In the genomic region with DNA sequence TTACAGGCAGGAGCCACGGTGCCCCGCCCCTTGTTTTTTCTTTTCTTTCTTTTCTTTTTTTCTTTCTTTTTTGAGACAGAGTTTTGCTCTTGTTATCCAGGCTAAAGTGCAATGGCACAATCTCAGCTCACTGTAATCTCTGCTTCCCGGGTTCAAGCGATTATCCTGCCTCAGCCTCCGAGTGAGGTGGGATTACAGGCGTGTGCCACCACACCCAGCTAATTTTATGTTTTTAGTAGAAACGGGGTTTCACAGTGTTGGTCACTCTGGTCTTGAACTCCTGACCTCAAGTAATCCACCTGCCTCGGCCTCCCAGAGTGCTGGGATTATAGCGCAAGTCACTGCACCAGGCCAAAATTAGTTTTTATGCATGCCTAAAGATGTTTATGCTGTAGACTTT, we compare ENCODE assay signal across 1 cellular context.
TF ChIP-seq lines count a peak whose summit lies in the region.

No MANE protein-coding gene starts in this region.

TF ChIP-seq in HCT116, 20 proteins besides CTCF, POLR2A, EP300 and RAD21 (continued from another document):
- TF ChIP-seq, protein P1, sequence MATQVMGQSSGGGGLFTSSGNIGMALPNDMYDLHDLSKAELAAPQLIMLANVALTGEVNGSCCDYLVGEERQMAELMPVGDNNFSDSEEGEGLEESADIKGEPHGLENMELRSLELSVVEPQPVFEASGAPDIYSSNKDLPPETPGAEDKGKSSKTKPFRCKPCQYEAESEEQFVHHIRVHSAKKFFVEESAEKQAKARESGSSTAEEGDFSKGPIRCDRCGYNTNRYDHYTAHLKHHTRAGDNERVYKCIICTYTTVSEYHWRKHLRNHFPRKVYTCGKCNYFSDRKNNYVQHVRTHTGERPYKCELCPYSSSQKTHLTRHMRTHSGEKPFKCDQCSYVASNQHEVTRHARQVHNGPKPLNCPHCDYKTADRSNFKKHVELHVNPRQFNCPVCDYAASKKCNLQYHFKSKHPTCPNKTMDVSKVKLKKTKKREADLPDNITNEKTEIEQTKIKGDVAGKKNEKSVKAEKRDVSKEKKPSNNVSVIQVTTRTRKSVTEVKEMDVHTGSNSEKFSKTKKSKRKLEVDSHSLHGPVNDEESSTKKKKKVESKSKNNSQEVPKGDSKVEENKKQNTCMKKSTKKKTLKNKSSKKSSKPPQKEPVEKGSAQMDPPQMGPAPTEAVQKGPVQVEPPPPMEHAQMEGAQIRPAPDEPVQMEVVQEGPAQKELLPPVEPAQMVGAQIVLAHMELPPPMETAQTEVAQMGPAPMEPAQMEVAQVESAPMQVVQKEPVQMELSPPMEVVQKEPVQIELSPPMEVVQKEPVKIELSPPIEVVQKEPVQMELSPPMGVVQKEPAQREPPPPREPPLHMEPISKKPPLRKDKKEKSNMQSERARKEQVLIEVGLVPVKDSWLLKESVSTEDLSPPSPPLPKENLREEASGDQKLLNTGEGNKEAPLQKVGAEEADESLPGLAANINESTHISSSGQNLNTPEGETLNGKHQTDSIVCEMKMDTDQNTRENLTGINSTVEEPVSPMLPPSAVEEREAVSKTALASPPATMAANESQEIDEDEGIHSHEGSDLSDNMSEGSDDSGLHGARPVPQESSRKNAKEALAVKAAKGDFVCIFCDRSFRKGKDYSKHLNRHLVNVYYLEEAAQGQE (IDR thresholded peaks at IDR 0.05; ENCODE audit: low read depth): no peak
- TF ChIP-seq ZNF274 (IDR thresholded peaks at IDR 0.05; ENCODE audit: low read depth, low read length): no peak
- TF ChIP-seq, protein P2, sequence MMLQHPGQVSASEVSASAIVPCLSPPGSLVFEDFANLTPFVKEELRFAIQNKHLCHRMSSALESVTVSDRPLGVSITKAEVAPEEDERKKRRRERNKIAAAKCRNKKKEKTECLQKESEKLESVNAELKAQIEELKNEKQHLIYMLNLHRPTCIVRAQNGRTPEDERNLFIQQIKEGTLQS (IDR thresholded peaks at IDR 0.05): no peak
- TF ChIP-seq CBX3 (IDR thresholded peaks at IDR 0.05; ENCODE audit: low read depth): no peak
- no peak for TF ChIP-seq ELF1 (IDR thresholded peaks at IDR 0.05; ENCODE audit: borderline replicate concordance, low read depth)
- no peak for TF ChIP-seq SP1 (IDR thresholded peaks at IDR 0.05; ENCODE audit: low read depth)
- TF ChIP-seq YY1 (IDR thresholded peaks at IDR 0.05; ENCODE audit: extremely low read depth, insufficient replicate concordance, low read depth, low read length): no peak
